ENCODE assay signal across 8 cellular contexts in the genomic region with DNA sequence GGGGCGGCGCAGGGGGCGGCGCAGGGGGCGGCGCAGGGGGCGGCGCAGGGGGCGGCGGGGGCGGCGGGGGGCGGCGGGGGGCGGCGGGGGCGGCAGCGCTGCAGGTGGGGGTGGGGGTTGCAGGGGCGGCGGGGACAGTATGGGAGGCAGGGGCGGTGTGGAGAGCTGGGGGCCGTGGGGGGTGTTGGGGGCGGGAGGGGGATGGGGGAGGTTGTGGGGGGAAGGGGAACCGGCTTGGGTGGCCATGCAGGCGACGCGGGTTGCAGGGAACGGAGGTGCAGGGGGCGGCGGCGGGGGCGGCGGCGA. TPM values are rescaled to one million over a fixed set of nuclear protein-coding genes. Genes with fewer than 3 reads are reported as not detected.
DNase-seq lines count a peak whose midpoint lies in the region; ATAC-seq and TF ChIP-seq lines count a peak whose summit lies in the region.

No MANE protein-coding gene starts in this region.

- no peak for ATAC-seq in left lung
- no peak for ATAC-seq in GM19328 (IDR thresholded peaks at IDR 0.05; ENCODE audit: unreplicated experiment)

- H3K9me3 ChIP-seq in WERI-Rb-1 (ENCODE audit: severe bottlenecking) (no peaks in the 10 kb centered on the region), left lung (no peaks in the 10 kb centered on the region), tibial artery (no peaks in the 10 kb centered on the region)

- peaks cover 0 to 36% of the 10 kb centered on the region in 2 donors for H3K4me1 ChIP-seq in left lung
- H3K4me1 ChIP-seq in tibial artery: peaks cover 0 to 13% (median 8%) of the 10 kb centered on the region in 4 donors

- H3K36me3 ChIP-seq in WERI-Rb-1: no peaks in the 10 kb centered on the region
- no peaks in the 10 kb centered on the region for H3K36me3 ChIP-seq in left lung
- no peaks in the 10 kb centered on the region for H3K36me3 ChIP-seq in tibial artery

- TF ChIP-seq CTCF in WERI-Rb-1 (IDR thresholded peaks at IDR 0.05; ENCODE audit: low read depth, low read length): no peak
- no peak for TF ChIP-seq CTCF in left lung (IDR thresholded peaks at IDR 0.05)
- TF ChIP-seq CTCF in tibial artery (IDR thresholded peaks at IDR 0.05): no peak

- H3K27me3 ChIP-seq in WERI-Rb-1 (ENCODE audit: insufficient read depth, low read depth, severe bottlenecking): no peaks in the 10 kb centered on the region
- peaks cover 0 to 4% of the 10 kb centered on the region in 2 donors for H3K27me3 ChIP-seq in left lung
- peaks cover 0 to 53% of the 10 kb centered on the region in 2 donors for H3K27me3 ChIP-seq in tibial artery

- intact Hi-C loops in left lung (cut with DNase I) (loop anchor here in 1 of 2 donors (10.0 kb wide), 1 partner anchor 270 kb away; no protein-coding TSS in a partner anchor), tibial artery (cut with DNase I; ENCODE audit: low total_unique reads) (loop anchor here (5.0 kb wide), 3 partner anchors 42 to 367 kb away; no protein-coding TSS in a partner anchor)

- peak overlapping the region; percentile 46 for H3K4me3 ChIP-seq in WERI-Rb-1 (ENCODE audit: low read depth, low read length)
- H3K4me3 ChIP-seq in left lung: peak overlapping the region; percentile 50 to 56
- H3K4me3 ChIP-seq in tibial artery: peak overlapping the region; percentile 57

- H3K27ac ChIP-seq in WERI-Rb-1 (peak overlapping the region; percentile 88), left lung (peak overlapping the region; percentile 84 to 94), tibial artery (peak overlapping the region; percentile 13 to 76)

- peak; percentile 3 for DNase-seq in activated gamma-delta T cell treated with Interleukin-2 at 50 U/mL for 16 hours
- no peak for DNase-seq in activated gamma-delta T cell (lab: John Stamatoyannopoulos, UW)
- DNase-seq in WERI-Rb-1: no peak
- no peak for DNase-seq in left lung
- DNase-seq in tibial artery: no peak
- DNase-seq in ecto neural progenitor cell (ENCODE audit: low spot score): no peak
- no peak for DNase-seq in T-helper 2 cell

RNA-seq across cellular contexts. Expression of a gene that starts 13.0 kb away (rescaled TPM):
- total RNA-seq in left lung: 10 to 100 TPM; 32.7 to 50.4 TPM
